In genomic region chr12:56333197-56333678, GRCh38 we compare ENCODE assay signal across 8 cellular contexts. TPM values are rescaled to one million over a fixed set of nuclear protein-coding genes. Genes with fewer than 3 reads are reported as not detected.
DNase-seq lines count a peak whose midpoint lies in the region; ATAC-seq and TF ChIP-seq lines count a peak whose summit lies in the region.

No MANE protein-coding gene starts in this region.

- peak overlapping the region; percentile 82 for H3K4me2 ChIP-seq in parathyroid adenoma (ENCODE audit: low read length)

- 22% methylated on average over 8 of the region's 8 CpGs for WGBS in esophagus muscularis mucosa

- peak overlapping the region; percentile 84 for H3K9ac ChIP-seq in parathyroid adenoma

- H3K79me2 ChIP-seq in parathyroid adenoma: peaks cover 4% of the 10 kb centered on the region

- no peaks in the 10 kb centered on the region for H3K9me3 ChIP-seq in Peyer's patch
- H3K9me3 ChIP-seq in esophagus muscularis mucosa: no peaks in the 10 kb centered on the region
- H3K9me3 ChIP-seq in parathyroid adenoma (ENCODE audit: control insufficient read depth, low read length): no peaks in the 10 kb centered on the region

- H3K27ac ChIP-seq in Peyer's patch (peak overlapping the region; percentile 91 to 95 (median 94)), esophagus muscularis mucosa (replicated peaks in 1 of 4) (peak overlapping the region; percentile 91 to 98 (median 96)), parathyroid adenoma (peak overlapping the region; percentile 93)

- H3K36me3 ChIP-seq in Peyer's patch: peaks cover 0 to 3% (median 0%) of the 10 kb centered on the region in 3 donors
- peaks cover 0 to 18% (median 2%) of the 10 kb centered on the region in 4 donors for H3K36me3 ChIP-seq in esophagus muscularis mucosa
- no peaks in the 10 kb centered on the region for H3K36me3 ChIP-seq in parathyroid adenoma (ENCODE audit: control insufficient read depth, insufficient read depth, low read length)

- H3K4me3 ChIP-seq in GM12875 (ENCODE audit: low read depth, low read length) (peak overlapping the region; percentile 55), Peyer's patch (peak overlapping the region; percentile 53 to 72 (median 66)), esophagus muscularis mucosa (peak overlapping the region; percentile 69 to 73 (median 70)), parathyroid adenoma (ENCODE audit: low read depth, low read length) (peak overlapping the region; percentile 77)

- ATAC-seq in GM21737 (IDR thresholded peaks at IDR 0.05; ENCODE audit: unreplicated experiment) (no peak), HG03045 (IDR thresholded peaks at IDR 0.05; ENCODE audit: unreplicated experiment) (no peak)

- TF ChIP-seq EP300 in esophagus muscularis mucosa (IDR thresholded peaks at IDR 0.05): no peak

- H2AFZ ChIP-seq in parathyroid adenoma: peak overlapping the region; percentile 88

- intact Hi-C loops in esophagus muscularis mucosa (cut with DNase I): no loop called here

- H3K27me3 ChIP-seq in Peyer's patch (no peaks in the 10 kb centered on the region), esophagus muscularis mucosa (no peaks in the 10 kb centered on the region), parathyroid adenoma (ENCODE audit: control insufficient read depth, insufficient read depth, low read length) (no peaks in the 10 kb centered on the region)

- no peak for DNase-seq in Peyer's patch
- DNase-seq in esophagus muscularis mucosa (ENCODE audit: extremely low spot score): no peak
- no peak for DNase-seq in EL
- DNase-seq in NCI-H526 (lab: John Stamatoyannopoulos, UW): no peak

- no peak for TF ChIP-seq POLR2A in Peyer's patch (IDR thresholded peaks at IDR 0.05)
- TF ChIP-seq POLR2A in esophagus muscularis mucosa (IDR thresholded peaks at IDR 0.05; ENCODE audit: low read depth): no peak

- H3K4me1 ChIP-seq in Peyer's patch (peaks cover 0 to 7% (median 0%) of the 10 kb centered on the region in 4 donors), esophagus muscularis mucosa (peaks cover 11 to 20% (median 18%) of the 10 kb centered on the region in 4 donors), parathyroid adenoma (peaks cover 12% of the 10 kb centered on the region)

- TF ChIP-seq CTCF in GM12875 (IDR thresholded peaks at IDR 0.05; ENCODE audit: borderline replicate concordance, insufficient read depth, low read depth, low read length) (no peak), Peyer's patch (IDR thresholded peaks at IDR 0.05) (no peak), esophagus muscularis mucosa (IDR thresholded peaks at IDR 0.05) (no peak), parathyroid adenoma (IDR thresholded peaks at IDR 0.05) (no peak)

RNA-seq across cellular contexts. Expression of gene PAN2, which starts 0.6 kb away (rescaled TPM):
- total RNA-seq in Peyer's patch (100 to 1,000 TPM in 2 of 4 donors, 10 to 100 TPM in 2; 82.5 to 114 (median 95.4) TPM), esophagus muscularis mucosa (10 to 100 TPM; 14.1 to 34.5 (median 24.4) TPM)

RNA-seq across cellular contexts. Expression of gene IL23A, which starts 5.4 kb away (rescaled TPM):
- total RNA-seq in Peyer's patch (1 to 10 TPM in 2 of 4 donors, not detected in 2; 3.1 to 5.8 TPM), esophagus muscularis mucosa (not detected)

RNA-seq across cellular contexts. Expression of gene CNPY2, which starts 17.4 kb away (rescaled TPM):
- total RNA-seq in Peyer's patch (100 to 1,000 TPM in 2 of 4 donors, 10 to 100 TPM in 2; 72.5 to 131 (median 91.0) TPM), esophagus muscularis mucosa (10 to 100 TPM; 48.8 to 61.5 (median 50.3) TPM)

RNA-seq across cellular contexts. Expression of gene STAT2, which starts 26.7 kb away (rescaled TPM):
- 100 to 1,000 TPM; 100 to 355 (median 164) TPM for total RNA-seq in Peyer's patch
- 10 to 100 TPM; 55.7 to 78.9 (median 68.2) TPM for total RNA-seq in esophagus muscularis mucosa

RNA-seq across cellular contexts. Expression of gene APOF, which starts 29.4 kb away (rescaled TPM):
- total RNA-seq in Peyer's patch (not detected), esophagus muscularis mucosa (not detected)
